ENCODE assay signal across 8 cellular contexts in the genomic region with DNA sequence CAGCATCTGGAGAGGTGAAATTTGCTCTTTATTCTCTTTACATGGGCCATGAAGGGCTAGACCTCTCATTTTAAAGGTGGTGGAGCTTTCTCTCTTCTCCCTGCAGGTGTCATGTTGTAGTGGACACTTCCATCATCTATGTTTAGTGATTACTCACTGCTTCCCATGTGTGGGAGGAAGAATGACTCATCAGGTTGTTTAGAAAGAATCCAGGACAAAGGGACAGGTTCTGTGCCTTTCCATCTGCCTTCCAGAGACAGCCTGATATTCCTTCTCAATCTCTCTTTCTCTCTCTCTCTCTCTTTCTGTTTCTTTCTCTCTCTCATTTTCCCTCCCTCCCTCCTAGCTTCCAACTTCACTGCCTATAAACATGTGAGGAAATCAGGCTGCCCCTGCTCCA. TPM values are rescaled to one million over a fixed set of nuclear protein-coding genes. Genes with fewer than 3 reads are reported as not detected.
DNase-seq lines count a peak whose midpoint lies in the region; ATAC-seq and TF ChIP-seq lines count a peak whose summit lies in the region.

No MANE protein-coding gene starts in this region.

- peak; percentile 77 for DNase-seq in ACHN
- peak; percentile 80 for DNase-seq in HS-5 (ENCODE audit: low read depth)
- DNase-seq in RKO (ENCODE audit: low spot score) = peak; percentile 87
- peak; percentile 49 for DNase-seq in glomerular visceral epithelial cell (ENCODE audit: extremely low spot score)
- DNase-seq in thyroid gland = no peak
- no peak for DNase-seq in occipital lobe (lab: John Stamatoyannopoulos, UW)

- ATAC-seq in HG02973 (IDR thresholded peaks at IDR 0.05; ENCODE audit: unreplicated experiment) (no peak), GM19395 (IDR thresholded peaks at IDR 0.05; ENCODE audit: unreplicated experiment) (no peak)

- H3K4me1 ChIP-seq in thyroid gland = no peaks in the 10 kb centered on the region

- no peak overlapping the region for H3K27ac ChIP-seq in thyroid gland

- no peak for TF ChIP-seq CTCF in thyroid gland (IDR thresholded peaks at IDR 0.05)

- TF ChIP-seq POLR2A in thyroid gland (IDR thresholded peaks at IDR 0.05) = no peak

- intact Hi-C loops in thyroid gland (cut with DNase I) = no loop called here

- H3K9me3 ChIP-seq in thyroid gland = no peaks in the 10 kb centered on the region

- H3K36me3 ChIP-seq in thyroid gland = no peaks in the 10 kb centered on the region

- no peaks in the 10 kb centered on the region for H3K27me3 ChIP-seq in thyroid gland

- H3K4me3 ChIP-seq in thyroid gland (replicated peaks in 1 of 3) = no peak overlapping the region

- in situ Hi-C loops in ACHN (cut with HindIII; ENCODE audit: low pct_ligation_motif_present, low pct_unique_long_range_greater_than_20kb, low sequenced_read_pairs) = no loop called here

RNA-seq across cellular contexts. Expression of gene SCG2, which starts 38.7 kb away (rescaled TPM):
- total RNA-seq in thyroid gland (10 to 100 TPM in 1 of 4 donors, 1 to 10 TPM in 1, under 1 TPM in 2; 0.78 to 11.1 (median 3.1) TPM), occipital lobe (52.9 TPM)

Comparison
In these comparisons a context has a peak if more than half of its experiments do, and no peak if none do; other contexts are left out.
1. DNase-seq: peak in ACHN (single experiment), HS-5 (single experiment), RKO (single experiment) and glomerular visceral epithelial cell (single experiment); none in thyroid gland (0 of 2) and occipital lobe (single experiment).